ENCODE assay signal across 14 cellular contexts in the genomic region with DNA sequence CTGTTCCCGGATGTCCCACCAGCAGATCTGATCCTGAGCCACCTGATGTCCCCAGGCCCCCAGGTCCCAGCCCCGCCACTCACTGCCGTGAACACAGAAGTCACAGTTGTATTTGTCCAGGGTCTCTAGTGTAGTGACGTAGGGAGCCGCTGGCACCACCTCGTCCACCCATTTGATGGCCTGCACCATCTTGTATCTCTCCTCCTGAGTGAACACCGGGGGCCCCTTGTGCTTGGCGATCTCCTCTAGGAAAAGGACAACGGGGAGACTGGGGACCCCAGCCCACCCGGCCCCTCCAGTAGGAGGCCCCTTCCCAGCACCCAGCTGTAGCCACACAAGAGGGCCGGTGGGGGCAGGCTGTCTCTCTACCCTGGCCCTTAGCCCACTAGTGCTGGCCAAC. TPM values are rescaled to one million over a fixed set of nuclear protein-coding genes. Genes with fewer than 3 reads are reported as not detected.
DNase-seq lines count a peak whose midpoint lies in the region; ATAC-seq and TF ChIP-seq lines count a peak whose summit lies in the region.
"Had no signal": no experiment of that assay in that cellular context is flagged by ENCODE, and none has a peak within 500 bp of the region (broad histone marks: within the 10 kb centered on the region; RNA-seq: fewer than 3 reads in every experiment).

No MANE protein-coding gene starts in this region.

- peaks cover 21% of the 10 kb centered on the region for H3K79me2 ChIP-seq in DND-41 (ENCODE audit: insufficient read depth, low read length)

- no peak overlapping the region for H3K27ac Mint-ChIP-seq in natural killer cell treated with Interleukin-12 subunit alpha and Interleukin-12 subunit beta and Interleukin-15 and Interleukin-18, amount 100 ng/mL, for 72 hours
- no peak overlapping the region for H3K27ac Mint-ChIP-seq in natural killer cell
- H3K27ac Mint-ChIP-seq: CD4-positive, alpha-beta memory T cell had no signal

- peak overlapping the region; percentile 70; the same call in 1 of the 2 replicates for H3K9ac ChIP-seq in DND-41 (ENCODE audit: low read depth, low read length)
- H3K9ac ChIP-seq: GM23248 had no signal

- TF ChIP-seq CTCF in natural killer cell (IDR thresholded peaks at IDR 0.05) (no peak), DND-41 (IDR thresholded peaks at IDR 0.05; ENCODE audit: borderline replicate concordance, extremely low read depth, low read length, poor library complexity, severe bottlenecking) (no peak), VCaP (conservative IDR thresholded peaks at IDR 0.05) (no peak), lower leg skin (IDR thresholded peaks at IDR 0.05) (no peak)

- intact Hi-C loops in natural killer cell (cut with micrococcal nuclease) = no loop called here
- intact Hi-C loops in lower leg skin (cut with DNase I; ENCODE audit: low total_unique reads) = no loop called here

- H3K4me1 ChIP-seq in DND-41 (ENCODE audit: insufficient read depth, low read length) = peaks cover 25% of the 10 kb centered on the region
- H3K4me1 ChIP-seq: BE2C, HAP-1 had no signal

- 0 out of 2 replicates have a peak overlapping the region, but pooled peaks have one; percentile 5 for H3K4me2 ChIP-seq in DND-41 (ENCODE audit: insufficient read depth, low read length)

- no peak overlapping the region for H3K4me3 Mint-ChIP-seq in natural killer cell treated with Interleukin-12 subunit alpha and Interleukin-12 subunit beta and Interleukin-15 and Interleukin-18, amount 100 ng/mL, for 72 hours
- no peak overlapping the region for H3K4me3 Mint-ChIP-seq in natural killer cell

- peaks cover 0 to 5% of the 10 kb centered on the region in 2 donors for H3K4me1 Mint-ChIP-seq in natural killer cell treated with Interleukin-12 subunit alpha and Interleukin-12 subunit beta and Interleukin-15 and Interleukin-18, amount 100 ng/mL, for 72 hours (ENCODE audit: low read depth in 2 of 2)
- H3K4me1 Mint-ChIP-seq in natural killer cell = peaks cover 5 to 21% of the 10 kb centered on the region in 2 donors

- no peaks in the 10 kb centered on the region for H3K9me3 ChIP-seq in DND-41 (ENCODE audit: insufficient read depth, low read length, severe bottlenecking)
- H3K9me3 ChIP-seq: BE2C, HAP-1 had no signal

- H3K9me3 Mint-ChIP-seq in natural killer cell treated with Interleukin-12 subunit alpha and Interleukin-12 subunit beta and Interleukin-15 and Interleukin-18, amount 100 ng/mL, for 72 hours = no peaks in the 10 kb centered on the region
- H3K9me3 Mint-ChIP-seq in natural killer cell = no peaks in the 10 kb centered on the region
- H3K9me3 Mint-ChIP-seq: CD4-positive, alpha-beta memory T cell had no signal

- H2AFZ ChIP-seq in DND-41 (ENCODE audit: low read depth, low read length) = no peak overlapping the region
- H2AFZ ChIP-seq: GM23248 had no signal

- H3K36me3 ChIP-seq in DND-41 (ENCODE audit: insufficient read depth, low read length) = peaks cover 81% of the 10 kb centered on the region

- peaks cover 6% of the 10 kb centered on the region for H3K36me3 Mint-ChIP-seq in natural killer cell treated with Interleukin-12 subunit alpha and Interleukin-12 subunit beta and Interleukin-15 and Interleukin-18, amount 100 ng/mL, for 72 hours
- H3K36me3 Mint-ChIP-seq in natural killer cell = no peaks in the 10 kb centered on the region

- no peaks in the 10 kb centered on the region for H3K27me3 ChIP-seq in DND-41 (ENCODE audit: insufficient read depth, low read length, poor library complexity)
- H3K27me3 ChIP-seq: BE2C had no signal

- 97% methylated on average over 11 of the region's 11 CpGs for WGBS in lower leg skin, 2 donors

- peak; percentile 52 for DNase-seq in natural killer cell treated with Interleukin-12 subunit alpha and Interleukin-12 subunit beta and Interleukin-15 and Interleukin-18, amount 100 ng/mL, for 72 hours (ENCODE audit: low spot score)
- DNase-seq in natural killer cell = no peak
- no peak for DNase-seq in DND-41
- DNase-seq in lower leg skin (ENCODE audit: low spot score in 2 of 2) = no peak
- no peak for DNase-seq in NCI-H2171 treated with DMSO at 0.1 percent for 48 hours (lab: John Stamatoyannopoulos, UW)
- no peak for DNase-seq in DMS153 (lab: John Stamatoyannopoulos, UW)
- DNase-seq: ACHN; BE2C; Calu3; CD4-positive, alpha-beta memory T cell; DMS53; GM23248 had no signal

- H3K27ac ChIP-seq in DND-41 (ENCODE audit: low read length) (no peak overlapping the region), VCaP (peak overlapping the region; percentile 86; the same call in 1 of the 2 replicates)
- H3K27ac ChIP-seq: GM23248 had no signal

- ATAC-seq in natural killer cell treated with Interleukin-12 subunit alpha and Interleukin-12 subunit beta and Interleukin-15 and Interleukin-18, amount 100 ng/mL, for 72 hours = no peak
- ATAC-seq in natural killer cell = no peak
- no peak for ATAC-seq in DND-41 (ENCODE audit: insufficient read depth, low read depth)

- H3K27me3 Mint-ChIP-seq in natural killer cell treated with Interleukin-12 subunit alpha and Interleukin-12 subunit beta and Interleukin-15 and Interleukin-18, amount 100 ng/mL, for 72 hours = no peaks in the 10 kb centered on the region
- H3K27me3 Mint-ChIP-seq in natural killer cell (ENCODE audit: low read depth in 2 of 2) = no peaks in the 10 kb centered on the region
- H3K27me3 Mint-ChIP-seq: CD4-positive, alpha-beta memory T cell had no signal

- H4K20me1 ChIP-seq in DND-41 (ENCODE audit: insufficient read depth, low read length) = peaks cover 49% of the 10 kb centered on the region

- TF ChIP-seq POLR2A in lower leg skin (IDR thresholded peaks at IDR 0.05) = no peak

- H3K4me3 ChIP-seq in DND-41 (ENCODE audit: low read depth in 1 of 2, low read length in 2 of 2) (no peak overlapping the region), lower leg skin (ENCODE audit: low read depth, poor library complexity, severe bottlenecking) (no peak overlapping the region)
- H3K4me3 ChIP-seq: GM23248, HAP-1 had no signal

RNA-seq across cellular contexts. Expression of gene PCYT2, which starts 2.4 kb away (rescaled TPM):
- 10 to 100 TPM; 30.4 to 36.5 TPM for total RNA-seq in natural killer cell treated with Interleukin-12 subunit alpha and Interleukin-12 subunit beta and Interleukin-15 and Interleukin-18, amount 100 ng/mL, for 72 hours
- 10 to 100 TPM; 30.6 to 34.4 (median 34.2) TPM for total RNA-seq in natural killer cell
- total RNA-seq in lower leg skin = 10 to 100 TPM; 16.2 to 37.0 (median 25.3) TPM

RNA-seq across cellular contexts. Expression of gene NPB, which starts 6.8 kb away (rescaled TPM):
- under 1 TPM; 0.17 to 0.50 TPM for total RNA-seq in natural killer cell treated with Interleukin-12 subunit alpha and Interleukin-12 subunit beta and Interleukin-15 and Interleukin-18, amount 100 ng/mL, for 72 hours
- total RNA-seq in natural killer cell (under 1 TPM in 2 of 3 donors, not detected in 1; 0.18 to 0.31 TPM), lower leg skin (1 to 10 TPM in 2 of 4 donors, under 1 TPM in 1, not detected in 1; 0.71 to 3.3 (median 2.0) TPM)

RNA-seq across cellular contexts. Expression of gene SIRT7, which starts 9.2 kb away (rescaled TPM):
- total RNA-seq in natural killer cell treated with Interleukin-12 subunit alpha and Interleukin-12 subunit beta and Interleukin-15 and Interleukin-18, amount 100 ng/mL, for 72 hours = 10 to 100 TPM; 69.4 to 77.6 TPM
- total RNA-seq in natural killer cell (100 to 1,000 TPM in 1 of 3 donors, 10 to 100 TPM in 2; 75.8 to 102 (median 94.9) TPM), lower leg skin (10 to 100 TPM; 32.0 to 44.6 (median 38.0) TPM)

RNA-seq across cellular contexts. Expression of gene ANAPC11, which starts 17.3 kb away (rescaled TPM):
- 100 to 1,000 TPM in 1 of 2 donors, 10 to 100 TPM in 1; 81.3 to 112 TPM for total RNA-seq in natural killer cell treated with Interleukin-12 subunit alpha and Interleukin-12 subunit beta and Interleukin-15 and Interleukin-18, amount 100 ng/mL, for 72 hours
- total RNA-seq in natural killer cell (10 to 100 TPM; 40.1 to 50.9 (median 41.5) TPM), lower leg skin (100 to 1,000 TPM in 2 of 4 donors, 10 to 100 TPM in 2; 92.3 to 152 (median 107) TPM)

RNA-seq across cellular contexts. Expression of gene ALYREF, which starts 17.4 kb away (rescaled TPM):
- total RNA-seq in natural killer cell treated with Interleukin-12 subunit alpha and Interleukin-12 subunit beta and Interleukin-15 and Interleukin-18, amount 100 ng/mL, for 72 hours = 100 to 1,000 TPM; 159 to 302 TPM
- total RNA-seq in natural killer cell = 100 to 1,000 TPM in 2 of 3 donors, 10 to 100 TPM in 1; 91.5 to 115 (median 105) TPM
- total RNA-seq in lower leg skin = 100 to 1,000 TPM in 1 of 4 donors, 10 to 100 TPM in 3; 69.4 to 116 (median 79.7) TPM
